In the genomic region with DNA sequence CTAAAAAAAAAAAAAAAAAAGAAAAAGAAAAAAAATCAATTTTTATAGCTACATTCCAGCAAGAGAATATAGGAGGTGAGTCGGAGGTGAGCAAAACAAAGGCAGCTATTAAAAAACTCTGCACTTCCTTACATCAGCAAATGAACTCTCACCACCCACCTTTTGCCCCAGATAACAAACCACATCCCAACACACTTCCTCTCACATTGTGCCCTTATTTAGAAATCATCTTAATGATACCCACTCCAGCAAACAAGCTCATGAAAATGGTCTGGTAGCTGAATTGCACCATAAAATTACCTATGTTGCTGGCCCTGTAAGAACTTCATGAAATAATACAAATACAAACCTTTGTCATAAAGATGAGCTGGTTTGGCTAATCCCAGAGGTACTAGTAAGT, we compare ENCODE assay signal across 10 cellular contexts.
DNase-seq lines count a peak whose midpoint lies in the region; ATAC-seq and TF ChIP-seq lines count a peak whose summit lies in the region.
"Had no signal": no experiment of that assay in that cellular context is flagged by ENCODE, and none has a peak within 500 bp of the region (broad histone marks: within the 10 kb centered on the region; RNA-seq: fewer than 3 reads in every experiment).

No MANE protein-coding gene starts in this region.

- peaks cover 45% of the 10 kb centered on the region for H3K36me3 Mint-ChIP-seq in activated naive CD8-positive, alpha-beta T cell treated with anti-CD3 and anti-CD28 coated beads, Interleukin-2, amount 50 U/mL, for 24 hours (ENCODE audit: low read depth)

- TF ChIP-seq EP300 in upper lobe of left lung (IDR thresholded peaks at IDR 0.05), result no peak

- no peaks in the 10 kb centered on the region for H3K27me3 Mint-ChIP-seq in activated naive CD8-positive, alpha-beta T cell treated with anti-CD3 and anti-CD28 coated beads, Interleukin-2, amount 50 U/mL, for 24 hours

- H3K4me3 Mint-ChIP-seq in activated naive CD8-positive, alpha-beta T cell treated with anti-CD3 and anti-CD28 coated beads, Interleukin-2, amount 50 U/mL, for 24 hours, result peak overlapping the region; percentile 18

- TF ChIP-seq CTCF in Loucy (conservative IDR thresholded peaks at IDR 0.05; ENCODE audit: low read length) (no peak), upper lobe of left lung (IDR thresholded peaks at IDR 0.05) (no peak), left ventricle myocardium inferior (IDR thresholded peaks at IDR 0.05; ENCODE audit: borderline replicate concordance) (no peak)

- no peaks in the 10 kb centered on the region for H3K9me3 Mint-ChIP-seq in activated naive CD8-positive, alpha-beta T cell treated with anti-CD3 and anti-CD28 coated beads, Interleukin-2, amount 50 U/mL, for 24 hours

- ATAC-seq in activated naive CD8-positive, alpha-beta T cell treated with anti-CD3 and anti-CD28 coated beads, Interleukin-2, amount 50 U/mL, for 24 hours, result peak; percentile 83
- peak; percentile 73 for ATAC-seq in stimulated activated naive CD8-positive, alpha-beta T cell treated with anti-CD3 and anti-CD28 coated beads, Interleukin-15, Interleukin-2, amounts not matched to agents 100 U/mL and 50 U/mL, for 24 hours
- no peak for ATAC-seq in upper lobe of left lung (ENCODE audit: low FRiP score in 2 of 2)
- ATAC-seq: Panc1 had no signal

- DNase-seq in activated T-cell treated with anti-CD3 and anti-CD28 coated beads for 4 hours (peak; percentile 21), upper lobe of left lung (no peak), left ventricle myocardium inferior (no peak), DMS153 treated with DMSO at 0.1 percent for 48 hours (lab: John Stamatoyannopoulos, UW; ENCODE audit: unreplicated experiment) (no peak)
- DNase-seq in activated T-cell treated with anti-CD3 and anti-CD28 coated beads, Interleukin-2, amount 50 U/mL, for 1 hour, result no peak
- no peak for DNase-seq in activated naive CD8-positive, alpha-beta T cell treated with anti-CD3 and anti-CD28 coated beads, Interleukin-2, amount 50 U/mL, for 24 hours
- peak; percentile 16 for DNase-seq in stimulated activated naive CD8-positive, alpha-beta T cell treated with anti-CD3 and anti-CD28 coated beads, Interleukin-15, Interleukin-2, amounts not matched to agents 100 U/mL and 50 U/mL, for 24 hours
- DNase-seq: aorta had no signal

- H3K9ac ChIP-seq in Loucy (ENCODE audit: low read depth, low read length, poor library complexity, severe bottlenecking), result peak overlapping the region; percentile 70

- no peaks in the 10 kb centered on the region for H3K79me2 ChIP-seq in Loucy (ENCODE audit: insufficient read depth, low read length)

- H3K27me3 ChIP-seq in Loucy (ENCODE audit: insufficient read depth, low read length, poor library complexity, severe bottlenecking) (no peaks in the 10 kb centered on the region), upper lobe of left lung (no peaks in the 10 kb centered on the region), left ventricle myocardium inferior (ENCODE audit: low read depth) (no peaks in the 10 kb centered on the region)

- H3K4me1 Mint-ChIP-seq in activated naive CD8-positive, alpha-beta T cell treated with anti-CD3 and anti-CD28 coated beads, Interleukin-2, amount 50 U/mL, for 24 hours, result peaks cover 48% of the 10 kb centered on the region

- 60 to 63% methylated on average over 1 of the region's 1 CpG for WGBS in upper lobe of left lung, 2 donors

- no peaks in the 10 kb centered on the region for H3K9me2 ChIP-seq in Loucy (replicated peaks; ENCODE audit: low read depth, low read length)

- H3K4me1 ChIP-seq in Loucy (ENCODE audit: insufficient read depth, low read length, poor library complexity, severe bottlenecking), result peaks cover 51% of the 10 kb centered on the region
- peaks cover 27 to 35% (median 33%) of the 10 kb centered on the region in 4 donors for H3K4me1 ChIP-seq in upper lobe of left lung
- peaks cover 38% of the 10 kb centered on the region for H3K4me1 ChIP-seq in left ventricle myocardium inferior

- H3F3A ChIP-seq in Loucy (ENCODE audit: low read depth), result peaks cover 10% of the 10 kb centered on the region

- H2AFZ ChIP-seq in Loucy (ENCODE audit: low read length), result no peak overlapping the region

- no peaks in the 10 kb centered on the region for H3K36me3 ChIP-seq in Loucy (ENCODE audit: insufficient read depth, low read length)
- H3K36me3 ChIP-seq in upper lobe of left lung, result peaks cover 5 to 65% (median 33%) of the 10 kb centered on the region in 4 donors
- peaks cover 30% of the 10 kb centered on the region for H3K36me3 ChIP-seq in left ventricle myocardium inferior

- intact Hi-C loops in left ventricle myocardium inferior (cut with micrococcal nuclease), result no loop called here

- no peak overlapping the region for H3K27ac Mint-ChIP-seq in activated naive CD8-positive, alpha-beta T cell treated with anti-CD3 and anti-CD28 coated beads, Interleukin-2, amount 50 U/mL, for 24 hours

- no peak for TF ChIP-seq POLR2A in upper lobe of left lung (IDR thresholded peaks at IDR 0.05)

- H3K4me3 ChIP-seq in Loucy (ENCODE audit: low read length, poor library complexity, severe bottlenecking), result peak overlapping the region; percentile 52
- H3K4me3 ChIP-seq in upper lobe of left lung, result no peak overlapping the region
- H3K4me3 ChIP-seq in left ventricle myocardium inferior, result no peak overlapping the region

- H4K20me1 ChIP-seq in Loucy (ENCODE audit: insufficient read depth, low read length, poor library complexity, severe bottlenecking), result no peaks in the 10 kb centered on the region

- H3K27ac ChIP-seq in upper lobe of left lung (peak overlapping the region in 1 of 4 donors; percentile 2), left ventricle myocardium inferior (replicated peaks) (no peak overlapping the region)

- peak overlapping the region; percentile 71 for H3K4me2 ChIP-seq in Loucy (ENCODE audit: low read depth, low read length, poor library complexity, severe bottlenecking)

- H3K9me3 ChIP-seq in Loucy (ENCODE audit: insufficient read depth, low read depth, low read length) (no peaks in the 10 kb centered on the region), upper lobe of left lung (no peaks in the 10 kb centered on the region), left ventricle myocardium inferior (replicated peaks) (no peaks in the 10 kb centered on the region)

Comparison
In these comparisons a context has a peak if more than half of its experiments do, and no peak if none do; other contexts are left out.
1. DNase-seq: peak in activated T-cell treated with anti-CD3 and anti-CD28 coated beads for 4 hours (single experiment) and stimulated activated naive CD8-positive, alpha-beta T cell treated with anti-CD3 and anti-CD28 coated beads, Interleukin-15, Interleukin-2, amounts not matched to agents 100 U/mL and 50 U/mL, for 24 hours (single experiment); none in activated T-cell treated with anti-CD3 and anti-CD28 coated beads, Interleukin-2, amount 50 U/mL, for 1 hour (single experiment), activated naive CD8-positive, alpha-beta T cell treated with anti-CD3 and anti-CD28 coated beads, Interleukin-2, amount 50 U/mL, for 24 hours (single experiment), upper lobe of left lung (0 of 2), left ventricle myocardium inferior (single experiment) and DMS153 treated with DMSO at 0.1 percent for 48 hours (single experiment).
2. ATAC-seq: peak in activated naive CD8-positive, alpha-beta T cell treated with anti-CD3 and anti-CD28 coated beads, Interleukin-2, amount 50 U/mL, for 24 hours (single experiment) and stimulated activated naive CD8-positive, alpha-beta T cell treated with anti-CD3 and anti-CD28 coated beads, Interleukin-15, Interleukin-2, amounts not matched to agents 100 U/mL and 50 U/mL, for 24 hours (single experiment); none in upper lobe of left lung (0 of 2).